ENCODE assay signal across 9 cellular contexts in the genomic region with DNA sequence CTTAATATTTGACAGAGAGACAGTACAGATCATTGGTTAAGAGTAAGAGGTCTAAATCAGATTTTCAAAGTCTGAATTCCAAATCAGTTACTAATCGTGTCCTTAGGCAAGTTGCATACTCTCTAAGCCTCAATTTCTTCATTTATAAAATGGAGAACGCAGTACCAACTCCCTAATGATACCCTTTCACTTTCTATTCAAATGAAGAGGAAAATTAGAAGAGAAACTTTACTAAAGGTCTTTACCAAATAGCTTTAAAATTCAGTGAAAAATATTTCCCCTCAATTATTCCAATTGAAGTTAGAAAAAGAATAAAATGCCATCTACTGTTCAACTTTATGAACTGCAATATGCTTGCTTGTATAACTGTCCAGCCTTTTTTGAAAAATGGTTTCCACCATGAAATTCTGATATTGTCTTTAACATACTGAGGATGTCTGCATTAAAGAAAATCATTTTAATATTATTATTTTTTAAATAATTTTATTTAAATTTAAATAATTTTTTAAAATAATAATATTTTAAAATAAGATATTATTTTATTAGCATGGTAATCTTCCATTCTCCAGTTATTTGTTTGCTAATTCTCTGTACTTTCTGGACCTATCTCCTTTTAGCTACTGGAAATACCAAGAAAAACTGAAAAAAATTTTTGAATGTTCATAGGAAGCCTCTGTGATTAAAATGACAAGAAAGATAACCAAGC. TPM values are rescaled to one million over a fixed set of nuclear protein-coding genes. Genes with fewer than 3 reads are reported as not detected.
A peak's percentile ranks its signal among the peaks of the same experiment; 100 is the strongest.
DNase-seq lines count a peak whose midpoint lies in the region; ATAC-seq, FAIRE-seq and TF ChIP-seq lines count a peak whose summit lies in the region.
"Had no signal": no experiment of that assay in that cellular context is flagged by ENCODE, and none has a peak within 500 bp of the region (broad histone marks: within the 10 kb centered on the region; RNA-seq: fewer than 3 reads in every experiment).

No MANE protein-coding gene starts in this region.

- TF ChIP-seq CTCF in NB4 (IDR thresholded peaks at IDR 0.05; ENCODE audit: low read depth, low read length) (peak; percentile 30), keratinocyte (optimal IDR thresholded peaks at IDR 0.05 in 1 of 3, IDR thresholded peaks at IDR 0.05 in 1 of 3, conservative IDR thresholded peaks at IDR 0.05 in 1 of 3; ENCODE audit: extremely low read depth in 1 of 3, insufficient read depth in 2 of 3, low read length in 3 of 3) (peak in 2 of 3 experiments; percentile 31 to 45), tibial artery (IDR thresholded peaks at IDR 0.05) (peak; percentile 68 to 75)

- DNase-seq in NCI-H1417 (lab: John Stamatoyannopoulos, UW) (peak in 2 of 3 experiments; percentile 54 to 64), NCI-H1417 treated with DMSO at 0.1 percent for 48 hours (lab: John Stamatoyannopoulos, UW) (no peak), NB4 (ENCODE audit: low read depth) (peak; percentile 46), adipocyte (ENCODE audit: low read depth) (peak; percentile 80), keratinocyte (ENCODE audit: low read depth, low spot score) (no peak), tibial artery (no peak)
- no peak for DNase-seq in stimulated activated CD4-positive, alpha-beta T cell treated with anti-CD3 and anti-CD28 coated beads, Interleukin-2, amount 100 ng/mL, for 24 hours

- H3K27ac ChIP-seq in keratinocyte (ENCODE audit: control insufficient read depth, insufficient read depth, low read length), result no peak overlapping the region
- no peak overlapping the region for H3K27ac ChIP-seq in tibial artery
- H3K27ac ChIP-seq: BLaER1 treated with 17β-estradiol and CSF1 and Interleukin-3, amounts not matched to agents 10 nM and 100 nM had no signal

- H2AFZ ChIP-seq in keratinocyte (ENCODE audit: control insufficient read depth, low read length), result peak overlapping the region; percentile 68

- ATAC-seq in HG03095 (IDR thresholded peaks at IDR 0.05; ENCODE audit: unreplicated experiment), result no peak

- intact Hi-C loops in tibial artery (cut with DNase I; ENCODE audit: low total_unique reads), result loop anchor here (5.0 kb wide), 1 partner anchor 444 kb away; a partner anchor contains a TSS

- H3K4me3 ChIP-seq in NB4 (ENCODE audit: low read depth, low read length) (no peak overlapping the region), adipocyte (ENCODE audit: low read length) (peak overlapping the region; percentile 81), keratinocyte (ENCODE audit: control insufficient read depth in 2 of 3, extremely low read depth in 1 of 3, insufficient read depth in 2 of 3, low read depth in 1 of 3, low read length in 3 of 3) (peak overlapping the region in 2 of 3 experiments; percentile 39 to 56), tibial artery (no peak overlapping the region)
- H3K4me3 ChIP-seq: BLaER1 treated with 17β-estradiol and CSF1 and Interleukin-3, amounts not matched to agents 10 nM and 100 nM had no signal

- no peak for TF ChIP-seq POLR2A in NB4 (IDR thresholded peaks at IDR 0.05; ENCODE audit: extremely low read depth, insufficient read length)

- FAIRE-seq in keratinocyte (lab: Jason Lieb, UNC), result no peak

- H3K36me3 ChIP-seq in adipocyte (ENCODE audit: control insufficient read depth, insufficient read depth, low read length, severe bottlenecking) (peaks cover 12% of the 10 kb centered on the region), keratinocyte (ENCODE audit: control insufficient read depth in 2 of 2, extremely low read depth in 1 of 2, insufficient read depth in 2 of 2, low read length in 2 of 2) (peaks cover 0 to 2% of the 10 kb centered on the region in 2 experiments), tibial artery (peaks cover 4 to 36% (median 15%) of the 10 kb centered on the region in 3 donors)

- H3K79me2 ChIP-seq in keratinocyte (ENCODE audit: control insufficient read depth, insufficient read depth, low read length), result no peaks in the 10 kb centered on the region

- H3K27me3 ChIP-seq in adipocyte (replicated peaks; ENCODE audit: control insufficient read depth, insufficient read depth, low read length) (no peaks in the 10 kb centered on the region), keratinocyte (ENCODE audit: control insufficient read depth, extremely low read depth, insufficient read depth, low read length) (no peaks in the 10 kb centered on the region), tibial artery (no peaks in the 10 kb centered on the region)
- H3K27me3 ChIP-seq: BLaER1 treated with 17β-estradiol and CSF1 and Interleukin-3, amounts not matched to agents 10 nM and 100 nM had no signal

- H3K9me3 ChIP-seq in adipocyte (ENCODE audit: control insufficient read depth, low read length), result no peaks in the 10 kb centered on the region
- H3K9me3 ChIP-seq in keratinocyte (ENCODE audit: control insufficient read depth, low read depth, low read length), result no peaks in the 10 kb centered on the region
- H3K9me3 ChIP-seq in tibial artery, result no peaks in the 10 kb centered on the region
- H3K9me3 ChIP-seq: BLaER1 treated with 17β-estradiol and CSF1 and Interleukin-3, amounts not matched to agents 10 nM and 100 nM had no signal

- no peaks in the 10 kb centered on the region for H3K9me1 ChIP-seq in keratinocyte (ENCODE audit: control insufficient read depth, extremely low read depth, insufficient read depth, low read length)

- dilution Hi-C loops in keratinocyte (cut with MboI; ENCODE audit: extremely low pct_ligation_motif_present, low sequenced_read_pairs), result no loop called here

- H3K4me2 ChIP-seq in keratinocyte (ENCODE audit: control insufficient read depth, extremely low read depth, insufficient read depth, low read depth, low read length), result peak overlapping the region; percentile 76
- H3K4me2 ChIP-seq: BLaER1 treated with 17β-estradiol and CSF1 and Interleukin-3, amounts not matched to agents 10 nM and 100 nM had no signal

- H3K4me1 ChIP-seq in adipocyte (ENCODE audit: control insufficient read depth, insufficient read depth, low read length) (peaks cover 17% of the 10 kb centered on the region), keratinocyte (ENCODE audit: control insufficient read depth, extremely low read depth, insufficient read depth, low read length) (peaks cover 5% of the 10 kb centered on the region), tibial artery (peaks cover 0 to 5% (median 0%) of the 10 kb centered on the region in 4 donors)

- H4K20me1 ChIP-seq in keratinocyte (ENCODE audit: control insufficient read depth, extremely low read depth, insufficient read depth, low read length), result no peaks in the 10 kb centered on the region
- H4K20me1 ChIP-seq: BLaER1 treated with 17β-estradiol and CSF1 and Interleukin-3, amounts not matched to agents 10 nM and 100 nM had no signal

- H3K9ac ChIP-seq in adipocyte (ENCODE audit: low read length) (peak overlapping the region; percentile 79), keratinocyte (ENCODE audit: control insufficient read depth, extremely low read depth, insufficient read depth, low read length) (no peak overlapping the region)
- H3K9ac ChIP-seq: BLaER1 treated with 17β-estradiol and CSF1 and Interleukin-3, amounts not matched to agents 10 nM and 100 nM had no signal

RNA-seq across cellular contexts. Expression of a gene that starts 36.0 kb away (rescaled TPM):
- polyA plus RNA-seq in keratinocyte, result 7.9 to 10.4 TPM (median 8.2 TPM) in 3 replicates
- 4.5 TPM for polyA plus RNA-seq in keratinocyte (2011; ENCODE audit: low read depth)
- 3.6 and 7.3 TPM in 2 replicates for polyA plus RNA-seq in keratinocyte (2011; cell fraction: cytosol; rRNA removed)
- 12.5 and 12.7 TPM in 2 replicates for polyA plus RNA-seq in keratinocyte (2011; cell fraction: nucleus; rRNA removed)
- 5.8 TPM in 2 replicates for polyA plus RNA-seq in keratinocyte (2012; ENCODE audit: low replicate concordance)
- polyA minus RNA-seq in keratinocyte, result 1.1 to 12.7 TPM (median 8.0 TPM) in 3 replicates
- 5.0 TPM for polyA minus RNA-seq in keratinocyte (2011; cell fraction: cytosol; rRNA and poly(A)+ RNA removed)
- 4.1 and 12.0 TPM in 2 replicates for polyA minus RNA-seq in keratinocyte (2011; cell fraction: nucleus; rRNA and poly(A)+ RNA removed)

Comparison
In these comparisons a context has a peak if more than half of its experiments do, and no peak if none do; other contexts are left out.
1. DNase-seq: peak in NCI-H1417 (2 of 3), NB4 (single experiment) and adipocyte (single experiment); none in NCI-H1417 treated with DMSO at 0.1 percent for 48 hours (single experiment), keratinocyte (single experiment), tibial artery (0 of 2) and stimulated activated CD4-positive, alpha-beta T cell treated with anti-CD3 and anti-CD28 coated beads, Interleukin-2, amount 100 ng/mL, for 24 hours (0 of 2).
2. H3K4me3 ChIP-seq: peak in adipocyte (single experiment) and keratinocyte (2 of 3); none in NB4 (single experiment) and tibial artery (0 of 2).
3. Peak in every context shown above with its lines, with median percentiles within 50 percentile points of each other: CTCF ChIP-seq.